ENCODE assay signal across 8 cellular contexts in the genomic region with DNA sequence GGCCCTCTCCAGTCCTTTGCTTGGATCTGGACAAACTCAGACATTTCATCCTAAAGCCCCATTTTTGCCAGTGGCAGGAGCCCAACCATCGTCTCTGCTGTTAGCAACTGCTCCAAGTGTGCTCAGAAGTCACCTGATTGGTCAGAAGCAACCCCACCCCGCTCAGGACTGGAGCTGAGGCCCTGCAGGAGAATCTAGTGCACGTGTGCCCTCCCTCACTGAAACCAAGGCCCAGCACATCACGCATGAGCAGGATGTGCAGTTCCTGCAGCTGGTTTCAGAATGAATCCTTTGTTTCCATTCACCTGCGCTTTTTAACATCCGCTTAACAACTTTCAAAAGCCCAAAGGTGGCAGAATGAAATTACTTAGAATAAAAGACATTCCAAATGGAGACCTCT.
DNase-seq lines count a peak whose midpoint lies in the region; ATAC-seq and TF ChIP-seq lines count a peak whose summit lies in the region.

No MANE protein-coding gene starts in this region.

- H3K4me3 ChIP-seq in MG63 (no peak overlapping the region), smooth muscle cell (no peak overlapping the region)

- H3K4me2 ChIP-seq in smooth muscle cell, result no peak overlapping the region

- H3F3A ChIP-seq in smooth muscle cell (ENCODE audit: low read depth), result no peaks in the 10 kb centered on the region

- no peaks in the 10 kb centered on the region for H3K9me3 ChIP-seq in MG63
- no peaks in the 10 kb centered on the region for H3K9me3 ChIP-seq in smooth muscle cell (replicated peaks; ENCODE audit: low read depth)

- H3K27ac ChIP-seq in smooth muscle cell (ENCODE audit: low read depth), result no peak overlapping the region

- no peaks in the 10 kb centered on the region for H3K4me1 ChIP-seq in smooth muscle cell (ENCODE audit: low read depth)

- no peaks in the 10 kb centered on the region for H3K36me3 ChIP-seq in MG63
- H3K36me3 ChIP-seq in smooth muscle cell (ENCODE audit: low read depth), result no peaks in the 10 kb centered on the region

- DNase-seq in activated CD4-positive, CD25-positive, alpha-beta regulatory T cell treated with anti-CD3 and anti-CD28 coated beads, Interleukin-2, amount 50 U/mL, for 72 hours, result peak; percentile 49
- DNase-seq in midbrain (lab: John Stamatoyannopoulos, UW), result peak; percentile 39
- no peak for DNase-seq in NCI-H524 (lab: John Stamatoyannopoulos, UW)
- no peak for DNase-seq in MG63
- DNase-seq in smooth muscle cell (lab: John Stamatoyannopoulos, UW; ENCODE audit: unreplicated experiment), result no peak
- no peak for DNase-seq in T-helper 9 cell

- no peak overlapping the region for H2AFZ ChIP-seq in smooth muscle cell (ENCODE audit: low read depth)

- WGBS in smooth muscle cell (ENCODE audit: low lambda C conversion rate), result 68% methylated on average over 6 of the region's 6 CpGs

- no peak for TF ChIP-seq CTCF in smooth muscle cell (IDR thresholded peaks at IDR 0.05; ENCODE audit: borderline replicate concordance, insufficient read depth, poor library complexity, severe bottlenecking)

- no peaks in the 10 kb centered on the region for H4K20me1 ChIP-seq in smooth muscle cell (ENCODE audit: low read depth)

- H3K27me3 ChIP-seq in MG63 (no peaks in the 10 kb centered on the region), smooth muscle cell (ENCODE audit: low read depth) (no peaks in the 10 kb centered on the region)

- no peaks in the 10 kb centered on the region for H3K79me2 ChIP-seq in smooth muscle cell (ENCODE audit: low read depth)

- no peak overlapping the region for H3K9ac ChIP-seq in smooth muscle cell (ENCODE audit: low read depth)

- ATAC-seq in GM19025 (IDR thresholded peaks at IDR 0.05; ENCODE audit: low read depth, unreplicated experiment), result peak; percentile 97
- peak; percentile 97 for ATAC-seq in HG02870 (IDR thresholded peaks at IDR 0.05; ENCODE audit: unreplicated experiment)

Comparison
In these comparisons a context has a peak if more than half of its experiments do, and no peak if none do; other contexts are left out.
1. DNase-seq: peak in activated CD4-positive, CD25-positive, alpha-beta regulatory T cell treated with anti-CD3 and anti-CD28 coated beads, Interleukin-2, amount 50 U/mL, for 72 hours (single experiment) and midbrain (single experiment); none in NCI-H524 (0 of 2), MG63 (single experiment), smooth muscle cell (single experiment) and T-helper 9 cell (single experiment).